23 cellular contexts compared by ENCODE assay signal in genomic region chr12:116735084-116735483, GRCh38. TPM values are rescaled to one million over a fixed set of nuclear protein-coding genes. Genes with fewer than 3 reads are reported as not detected.
DNase-seq lines count a peak whose midpoint lies in the region; ATAC-seq and TF ChIP-seq lines count a peak whose summit lies in the region.
"Had no signal": no experiment of that assay in that cellular context is flagged by ENCODE, and none has a peak within 500 bp of the region (broad histone marks: within the 10 kb centered on the region; RNA-seq: fewer than 3 reads in every experiment).

No MANE protein-coding gene starts in this region.

- no peaks in the 10 kb centered on the region for H3F3A ChIP-seq in OCI-LY1 (ENCODE audit: insufficient read depth, low read length)

- dilution Hi-C loops in mammary epithelial cell (cut with HindIII; ENCODE audit: low sequenced_read_pairs): no loop called here

- CTCF ChIA-PET in activated naive CD4-positive, alpha-beta T cell treated with anti-CD3 and anti-CD28 coated beads for 36 hours (lab: Charles Lee): no interaction called here
- CTCF ChIA-PET in mammary epithelial cell (lab: Charles Lee; ENCODE audit: low non-redundant PET): no interaction called here

- no peak overlapping the region for H3K27ac Mint-ChIP-seq in activated naive CD4-positive, alpha-beta T cell treated with anti-CD3 and anti-CD28 coated beads, Interleukin-2, amount 50 U/mL, for 24 hours
- H3K27ac Mint-ChIP-seq in activated naive CD4-positive, alpha-beta T cell treated with anti-CD3 and anti-CD28 coated beads for 36 hours: no peak overlapping the region
- no peak overlapping the region for H3K27ac Mint-ChIP-seq in stimulated activated memory B cell treated with anti-CD40 and anti-IgM and Interleukin-4, amounts not matched to agents 10 μg/mL and 1 μg/mL and 100 μg/mL, for 72 hours
- H3K27ac Mint-ChIP-seq: GM23338 had no signal

- no peak overlapping the region for H3K18ac ChIP-seq in neuronal stem cell (ENCODE audit: low read length)

- 92% methylated on average over 10 of the region's 10 CpGs for WGBS in hepatocyte (ENCODE audit: low lambda C conversion rate, missing lambda C conversion rate)
- 100% methylated on average over 1 of the region's 10 CpGs; no CpG with 5 or more reads in 1 of the 2 donors for WGBS in neuronal stem cell (ENCODE audit: extremely low coverage in 2 of 2, insufficient read length in 2 of 2, insufficient replicate concordance in 1 of 2), 2 donors
- WGBS in mammary epithelial cell (ENCODE audit: low coverage, missing lambda C conversion rate): 96% methylated on average over 7 of the region's 10 CpGs

- H2BK12ac ChIP-seq in neuronal stem cell (ENCODE audit: low read length): no peak overlapping the region

- no peaks in the 10 kb centered on the region for H3K27me3 Mint-ChIP-seq in activated naive CD4-positive, alpha-beta T cell treated with anti-CD3 and anti-CD28 coated beads, Interleukin-2, amount 50 U/mL, for 24 hours
- H3K27me3 Mint-ChIP-seq in activated naive CD4-positive, alpha-beta T cell treated with anti-CD3 and anti-CD28 coated beads for 36 hours (ENCODE audit: low read depth): no peaks in the 10 kb centered on the region
- H3K27me3 Mint-ChIP-seq in stimulated activated memory B cell treated with anti-CD40 and anti-IgM and Interleukin-4, amounts not matched to agents 10 μg/mL and 1 μg/mL and 100 μg/mL, for 72 hours: no peaks in the 10 kb centered on the region

- TF ChIP-seq CTCF in OCI-LY1 (IDR thresholded peaks at IDR 0.05; ENCODE audit: low read length) (no peak), hepatocyte (IDR thresholded peaks at IDR 0.05; ENCODE audit: poor library complexity) (no peak), mammary epithelial cell (conservative IDR thresholded peaks at IDR 0.05 in 1 of 2, IDR thresholded peaks at IDR 0.05 in 1 of 2; ENCODE audit: extremely low read depth in 1 of 2, insufficient read depth in 1 of 2, low read depth in 1 of 2, low read length in 2 of 2) (no peak)

- H3K9me2 ChIP-seq in OCI-LY1 (ENCODE audit: low read depth, low read length) (no peaks in the 10 kb centered on the region), hepatocyte (replicated peaks; ENCODE audit: insufficient read depth) (no peaks in the 10 kb centered on the region)

- peaks cover 10% of the 10 kb centered on the region for H3K36me3 Mint-ChIP-seq in activated naive CD4-positive, alpha-beta T cell treated with anti-CD3 and anti-CD28 coated beads, Interleukin-2, amount 50 U/mL, for 24 hours
- H3K36me3 Mint-ChIP-seq in activated naive CD4-positive, alpha-beta T cell treated with anti-CD3 and anti-CD28 coated beads for 36 hours (ENCODE audit: low read depth): peaks cover 13% of the 10 kb centered on the region
- H3K36me3 Mint-ChIP-seq in stimulated activated memory B cell treated with anti-CD40 and anti-IgM and Interleukin-4, amounts not matched to agents 10 μg/mL and 1 μg/mL and 100 μg/mL, for 72 hours: peaks cover 21% of the 10 kb centered on the region

- H2AK5ac ChIP-seq in neuronal stem cell (ENCODE audit: low read depth, low read length): no peak overlapping the region

- H3K4me1 Mint-ChIP-seq in activated naive CD4-positive, alpha-beta T cell treated with anti-CD3 and anti-CD28 coated beads, Interleukin-2, amount 50 U/mL, for 24 hours: peaks cover 38% of the 10 kb centered on the region
- H3K4me1 Mint-ChIP-seq in activated naive CD4-positive, alpha-beta T cell treated with anti-CD3 and anti-CD28 coated beads for 36 hours (ENCODE audit: low read depth): peaks cover 25% of the 10 kb centered on the region
- H3K4me1 Mint-ChIP-seq in stimulated activated memory B cell treated with anti-CD40 and anti-IgM and Interleukin-4, amounts not matched to agents 10 μg/mL and 1 μg/mL and 100 μg/mL, for 72 hours: peaks cover 50% of the 10 kb centered on the region

- H3K23ac ChIP-seq in neuronal stem cell (ENCODE audit: low read depth, low read length, poor library complexity): no peak overlapping the region

- ATAC-seq in stimulated activated memory B cell treated with anti-CD40 and anti-IgM and Interleukin-4, amounts not matched to agents 10 μg/mL and 1 μg/mL and 100 μg/mL, for 72 hours: no peak
- no peak for ATAC-seq in GM21529 (IDR thresholded peaks at IDR 0.05; ENCODE audit: unreplicated experiment)
- ATAC-seq: esophagus mucosa, gastroesophageal sphincter, GM23338, left cardiac atrium, right cardiac atrium had no signal

- no peak overlapping the region for H2BK15ac ChIP-seq in neuronal stem cell (ENCODE audit: low read length)

- no peaks in the 10 kb centered on the region for H3K9me3 ChIP-seq in OCI-LY1 (ENCODE audit: low read length)
- H3K9me3 ChIP-seq in hepatocyte (ENCODE audit: low read depth): no peaks in the 10 kb centered on the region
- H3K9me3 ChIP-seq in neuronal stem cell (replicated peaks in 1 of 2; ENCODE audit: control insufficient read depth in 2 of 2, insufficient read depth in 1 of 2, low read depth in 1 of 2, low read length in 2 of 2): no peaks in the 10 kb centered on the region
- no peaks in the 10 kb centered on the region for H3K9me3 ChIP-seq in mammary epithelial cell (replicated peaks; ENCODE audit: insufficient read depth, low read length)
- H3K9me3 ChIP-seq: gastroesophageal sphincter, thoracic aorta had no signal

- H2AFZ ChIP-seq in OCI-LY1 (ENCODE audit: low read length): no peak overlapping the region
- H2AFZ ChIP-seq in hepatocyte: no peak overlapping the region
- H2AFZ ChIP-seq in neuronal stem cell (ENCODE audit: low read length): no peak overlapping the region
- no peak overlapping the region for H2AFZ ChIP-seq in mammary epithelial cell (ENCODE audit: low read depth, low read length)
- H2AFZ ChIP-seq: GM23338 had no signal

- H3K27ac ChIP-seq in OCI-LY1 (ENCODE audit: low read depth, low read length, poor library complexity, severe bottlenecking) (no peak overlapping the region), hepatocyte (peak overlapping the region; percentile 79), neuronal stem cell (replicated peaks; ENCODE audit: low read length) (no peak overlapping the region), mammary epithelial cell (ENCODE audit: insufficient read depth, low read depth, low read length) (no peak overlapping the region)
- H3K27ac ChIP-seq: gastroesophageal sphincter, thoracic aorta had no signal

- intact Hi-C loops in activated naive CD4-positive, alpha-beta T cell treated with anti-CD3 and anti-CD28 coated beads for 36 hours (cut with micrococcal nuclease): loop anchor here (5.0 to 10.0 kb wide), 3 partner anchors 227 to 458 kb away; partner anchors contain the start of gene MED13L
- intact Hi-C loops in mammary epithelial cell (cut with micrococcal nuclease): loop anchor here (5.0 kb wide), 1 partner anchor 177 kb away; the partner anchor contains the start of gene FBXW8

- H4K20me1 ChIP-seq in OCI-LY1 (ENCODE audit: insufficient read depth, low read length) (no peaks in the 10 kb centered on the region), hepatocyte (ENCODE audit: insufficient read depth, poor library complexity, severe bottlenecking) (peaks cover 13% of the 10 kb centered on the region), mammary epithelial cell (ENCODE audit: insufficient read depth, low read length) (no peaks in the 10 kb centered on the region)

- H3K14ac ChIP-seq in neuronal stem cell (ENCODE audit: low read length): no peak overlapping the region

- no peak for DNase-seq in activated naive CD4-positive, alpha-beta T cell treated with anti-CD3 and anti-CD28 coated beads for 36 hours
- DNase-seq in hepatocyte (ENCODE audit: low spot score): no peak
- DNase-seq in neuronal stem cell (ENCODE audit: low spot score): no peak
- no peak for DNase-seq in mammary epithelial cell
- DNase-seq: activated CD8-positive, alpha-beta memory T cell treated with anti-CD3 and anti-CD28 coated beads for 24 hours; aorta; cerebellar nuclear complex; Karpas-422; left cardiac atrium; NCI-H1092 treated with DMSO at 0.1 percent for 48 hours; NCI-H2081; NCI-H446; occipital lobe; right cardiac atrium; SW 1271 had no signal

- no peak overlapping the region for H4K91ac ChIP-seq in neuronal stem cell (ENCODE audit: low read depth, low read length, poor library complexity)

- H3K4me3 Mint-ChIP-seq in activated naive CD4-positive, alpha-beta T cell treated with anti-CD3 and anti-CD28 coated beads, Interleukin-2, amount 50 U/mL, for 24 hours: peak overlapping the region; percentile 49
- H3K4me3 Mint-ChIP-seq in activated naive CD4-positive, alpha-beta T cell treated with anti-CD3 and anti-CD28 coated beads for 36 hours: no peak overlapping the region
- peak overlapping the region; percentile 1 for H3K4me3 Mint-ChIP-seq in stimulated activated memory B cell treated with anti-CD40 and anti-IgM and Interleukin-4, amounts not matched to agents 10 μg/mL and 1 μg/mL and 100 μg/mL, for 72 hours
- H3K4me3 Mint-ChIP-seq: GM23338 had no signal

- H3K4me3 ChIP-seq in OCI-LY1 (ENCODE audit: low read depth, low read length, poor library complexity, severe bottlenecking) (no peak overlapping the region), hepatocyte (no peak overlapping the region), neuronal stem cell (ENCODE audit: low read length in 2 of 2) (no peak overlapping the region), mammary epithelial cell (replicated peaks in 1 of 3; ENCODE audit: insufficient read depth in 1 of 3, low read depth in 2 of 3, low read length in 3 of 3) (no peak overlapping the region)
- H3K4me3 ChIP-seq: gastroesophageal sphincter, GM23338, thoracic aorta had no signal

- H3K4me1 ChIP-seq in OCI-LY1 (ENCODE audit: insufficient read depth, low read length, severe bottlenecking): peaks cover 59% of the 10 kb centered on the region
- H3K4me1 ChIP-seq in hepatocyte (ENCODE audit: insufficient read depth): no peaks in the 10 kb centered on the region
- H3K4me1 ChIP-seq in neuronal stem cell (ENCODE audit: control insufficient read depth in 2 of 2, insufficient read depth in 1 of 2, low read depth in 1 of 2, low read length in 2 of 2): peaks cover 2 to 10% of the 10 kb centered on the region in 2 donors
- peaks cover 5% of the 10 kb centered on the region for H3K4me1 ChIP-seq in mammary epithelial cell (ENCODE audit: insufficient read depth, low read length)

- no peaks in the 10 kb centered on the region for H3K9me3 Mint-ChIP-seq in activated naive CD4-positive, alpha-beta T cell treated with anti-CD3 and anti-CD28 coated beads, Interleukin-2, amount 50 U/mL, for 24 hours
- no peaks in the 10 kb centered on the region for H3K9me3 Mint-ChIP-seq in activated naive CD4-positive, alpha-beta T cell treated with anti-CD3 and anti-CD28 coated beads for 36 hours
- H3K9me3 Mint-ChIP-seq in stimulated activated memory B cell treated with anti-CD40 and anti-IgM and Interleukin-4, amounts not matched to agents 10 μg/mL and 1 μg/mL and 100 μg/mL, for 72 hours: no peaks in the 10 kb centered on the region
- H3K9me3 Mint-ChIP-seq: GM23338 had no signal

- H3K4me2 ChIP-seq in OCI-LY1 (ENCODE audit: low read length) (peak overlapping the region; percentile 93; the same call in 1 of the 2 replicates), hepatocyte (no peak overlapping the region), neuronal stem cell (ENCODE audit: insufficient read depth, low read length, poor library complexity, severe bottlenecking) (no peak overlapping the region), mammary epithelial cell (ENCODE audit: insufficient read depth, low read depth, low read length) (no peak overlapping the region)
- H3K4me2 ChIP-seq: GM23338 had no signal

- H3K79me1 ChIP-seq in neuronal stem cell (ENCODE audit: low read depth, low read length): peaks cover 7% of the 10 kb centered on the region

- no peak overlapping the region for H4K8ac ChIP-seq in neuronal stem cell (ENCODE audit: low read depth, low read length)

- H2BK120ac ChIP-seq in neuronal stem cell (ENCODE audit: low read depth, low read length): no peak overlapping the region

- no peaks in the 10 kb centered on the region for H3K27me3 ChIP-seq in OCI-LY1 (ENCODE audit: insufficient read depth, low read length)
- no peaks in the 10 kb centered on the region for H3K27me3 ChIP-seq in hepatocyte
- H3K27me3 ChIP-seq in neuronal stem cell (ENCODE audit: control insufficient read depth in 3 of 3, insufficient read depth in 3 of 3, low read depth in 1 of 3, low read length in 3 of 3): no peaks in the 10 kb centered on the region
- no peaks in the 10 kb centered on the region for H3K27me3 ChIP-seq in mammary epithelial cell (ENCODE audit: insufficient read depth, low read length)
- H3K27me3 ChIP-seq: gastroesophageal sphincter had no signal

- in situ Hi-C loops in mammary epithelial cell (cut with MboI; ENCODE audit: low sequenced_read_pairs in 2 of 2): no loop called here

- H3K4ac ChIP-seq in neuronal stem cell (ENCODE audit: low read length): no peak overlapping the region

- H2BK5ac ChIP-seq in neuronal stem cell (ENCODE audit: low read length): no peak overlapping the region

- H3K79me2 ChIP-seq in OCI-LY1 (ENCODE audit: insufficient read depth, low read length) (peaks cover 72% of the 10 kb centered on the region), hepatocyte (peaks cover 67% of the 10 kb centered on the region), mammary epithelial cell (ENCODE audit: insufficient read depth, low read length) (peaks cover 65% of the 10 kb centered on the region)

- no peak overlapping the region; the same call in 1 of the 2 replicates for H3K9ac ChIP-seq in OCI-LY1 (ENCODE audit: low read length)
- H3K9ac ChIP-seq in neuronal stem cell (ENCODE audit: low read depth, low read length, poor library complexity): no peak overlapping the region
- H3K9ac ChIP-seq in mammary epithelial cell (ENCODE audit: insufficient read depth, low read length): no peak overlapping the region

- no TSS peak for BruUV-seq in mammary epithelial cell (replicated peaks; lab: Mats Ljungman, UMichigan)

- H3K36me3 ChIP-seq in OCI-LY1 (ENCODE audit: insufficient read depth, low read length): peaks cover 63% of the 10 kb centered on the region
- peaks cover 3% of the 10 kb centered on the region for H3K36me3 ChIP-seq in hepatocyte (replicated peaks; ENCODE audit: insufficient read depth, low read depth)
- peaks cover 10 to 42% of the 10 kb centered on the region in 2 donors for H3K36me3 ChIP-seq in neuronal stem cell (replicated peaks in 1 of 2; ENCODE audit: control insufficient read depth in 2 of 2, insufficient read depth in 2 of 2, low read length in 2 of 2)
- peaks cover 6% of the 10 kb centered on the region for H3K36me3 ChIP-seq in mammary epithelial cell (ENCODE audit: insufficient read depth, low read length)
- H3K36me3 ChIP-seq: thoracic aorta had no signal

RNA-seq across cellular contexts. Expression of gene SPRING1, which starts 2.8 kb away (rescaled TPM):
- total RNA-seq in activated naive CD4-positive, alpha-beta T cell treated with anti-CD3 and anti-CD28 coated beads for 36 hours: 10 to 100 TPM; 14.8 to 16.9 TPM
- total RNA-seq in hepatocyte: 94.5 and 95.2 TPM in 2 replicates
- 36.0 and 42.2 TPM in 2 replicates for polyA plus RNA-seq in hepatocyte
- polyA plus RNA-seq in neuronal stem cell (2013, experiment 1 of 2): 21.8 TPM
- 21.8 TPM for polyA plus RNA-seq in neuronal stem cell (2013, experiment 2 of 2)
- 10 to 100 TPM; 31.2 to 45.0 TPM for total RNA-seq in mammary epithelial cell
- polyA plus RNA-seq in mammary epithelial cell: 15.1 TPM
- 34.8 TPM for polyA minus RNA-seq in mammary epithelial cell

RNA-seq across cellular contexts. Expression of gene RNFT2, which starts 3.0 kb away (rescaled TPM):
- total RNA-seq in activated naive CD4-positive, alpha-beta T cell treated with anti-CD3 and anti-CD28 coated beads for 36 hours: 10 to 100 TPM; 13.0 to 15.8 TPM
- 2.6 and 2.9 TPM in 2 replicates for total RNA-seq in hepatocyte
- polyA plus RNA-seq in hepatocyte: 1.5 and 2.8 TPM in 2 replicates
- polyA plus RNA-seq in neuronal stem cell (2013, experiment 1 of 2): 31.1 TPM
- polyA plus RNA-seq in neuronal stem cell (2013, experiment 2 of 2): 32.2 TPM
- 1 to 10 TPM; 2.0 to 3.0 TPM for total RNA-seq in mammary epithelial cell
- polyA plus RNA-seq in mammary epithelial cell: 0.57 TPM
- polyA minus RNA-seq in mammary epithelial cell: not detected
